Comparison of ENCODE assay signal across 9 cellular contexts in the genomic region with DNA sequence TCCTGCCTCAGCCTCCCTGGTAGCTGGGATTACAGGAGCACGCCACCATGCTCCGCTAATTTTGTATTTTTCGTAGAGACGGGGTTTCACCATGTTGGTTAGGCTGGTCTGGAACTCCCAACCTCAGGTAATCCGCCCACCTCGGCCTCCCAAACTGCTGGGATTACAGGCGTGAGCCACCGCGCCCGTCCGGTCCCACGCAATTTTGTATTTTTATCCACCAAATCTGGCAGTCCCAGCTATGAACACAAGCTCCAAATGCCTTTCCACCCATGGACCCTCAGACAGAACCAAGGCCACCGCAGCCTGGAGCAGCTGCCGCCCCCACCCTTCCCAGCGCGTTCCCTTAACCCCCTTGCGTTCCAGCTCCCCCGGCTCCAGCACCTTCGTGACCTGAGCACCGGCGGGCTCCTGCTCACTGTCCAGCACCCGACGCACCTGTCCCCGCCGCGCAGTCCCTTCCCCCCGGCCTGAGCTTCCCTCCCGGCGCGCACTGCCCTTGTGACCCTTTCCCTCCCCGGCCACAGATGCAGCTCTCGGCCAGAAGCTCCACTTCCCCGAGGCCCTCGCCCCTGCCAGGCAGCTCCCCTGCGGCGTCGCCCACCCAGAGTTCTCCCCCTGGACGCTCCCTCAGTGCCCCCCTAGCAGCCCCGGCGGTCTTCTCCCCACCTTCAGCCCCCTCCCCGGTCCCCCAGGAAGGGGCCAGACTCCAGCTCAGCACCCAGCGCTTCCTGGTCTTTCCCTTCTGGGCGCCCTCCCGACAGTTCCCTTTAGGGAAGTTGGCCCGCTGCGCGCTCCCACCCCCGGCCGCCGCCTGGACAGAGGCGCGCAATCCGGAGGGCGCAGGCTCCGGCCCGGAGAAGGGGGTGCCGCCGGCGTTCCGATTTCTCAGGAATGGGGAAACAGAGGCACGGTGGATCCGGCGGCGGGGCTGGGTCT. TPM values are rescaled to one million over a fixed set of nuclear protein-coding genes. Genes with fewer than 3 reads are reported as not detected.
DNase-seq lines count a peak whose midpoint lies in the region; ATAC-seq and TF ChIP-seq lines count a peak whose summit lies in the region.
"Had no signal": no experiment of that assay in that cellular context is flagged by ENCODE, and none has a peak within 500 bp of the region (broad histone marks: within the 10 kb centered on the region; RNA-seq: fewer than 3 reads in every experiment).

No MANE protein-coding gene starts in this region.

- H3K9me3 ChIP-seq in mesenchymal stem cell (ENCODE audit: control insufficient read depth, low read length) (no peaks in the 10 kb centered on the region), upper lobe of right lung (no peaks in the 10 kb centered on the region)

- H3K79me1 ChIP-seq in mesenchymal stem cell (replicated peaks; ENCODE audit: low read length, poor library complexity, severe bottlenecking) = no peaks in the 10 kb centered on the region

- peak; percentile 59 for DNase-seq in activated effector memory CD4-positive, alpha-beta T cell treated with anti-CD3 and anti-CD28 coated beads, Interleukin-2, amount 50 U/mL, for 16 hours
- no peak for DNase-seq in activated effector memory CD4-positive, alpha-beta T cell treated with Interleukin-2 at 50 U/mL for 16 hours
- DNase-seq in cardiac fibroblast (ENCODE audit: low read depth in 2 of 2) = no peak
- no peak for DNase-seq in mesenchymal stem cell
- DNase-seq in upper lobe of right lung = peak; percentile 80
- no peak for DNase-seq in H4 (ENCODE audit: low spot score)
- DNase-seq: SHP77 treated with DMSO at 0.1 percent for 48 hours had no signal

- H3K4me3 ChIP-seq in cardiac fibroblast (replicated peaks in 1 of 2; ENCODE audit: low read depth in 2 of 2, low read length in 2 of 2) (peak overlapping the region; percentile 14 to 21), mesenchymal stem cell (ENCODE audit: insufficient read depth in 1 of 2, low read depth in 1 of 2, low read length in 2 of 2) (peak overlapping the region; percentile 33 to 42), upper lobe of right lung (peak overlapping the region; percentile 53)

- no peak overlapping the region for H4K8ac ChIP-seq in mesenchymal stem cell (ENCODE audit: low read length)

- WGBS in mesenchymal stem cell = 20% methylated on average over 62 of the region's 64 CpGs

- no peak overlapping the region for H2BK5ac ChIP-seq in mesenchymal stem cell (ENCODE audit: low read depth, low read length, poor library complexity, severe bottlenecking)

- H3K4me2 ChIP-seq in mesenchymal stem cell (ENCODE audit: low read length, poor library complexity, severe bottlenecking) = peak overlapping the region; percentile 96

- H3K14ac ChIP-seq in mesenchymal stem cell (ENCODE audit: low read length in 2 of 2) = no peak overlapping the region

- peak; percentile 60 for ATAC-seq in upper lobe of right lung
- no peak for ATAC-seq in GM18907 (IDR thresholded peaks at IDR 0.05; ENCODE audit: unreplicated experiment)
- no peak for ATAC-seq in HG03039 (IDR thresholded peaks at IDR 0.05; ENCODE audit: unreplicated experiment)

- no peak for TF ChIP-seq CTCF in cardiac fibroblast (IDR thresholded peaks at IDR 0.05; ENCODE audit: low read depth, low read length)
- no peak for TF ChIP-seq CTCF in upper lobe of right lung (IDR thresholded peaks at IDR 0.05)

- no peak overlapping the region for H3K4ac ChIP-seq in mesenchymal stem cell (ENCODE audit: low read depth in 1 of 2, low read length in 2 of 2)

- intact Hi-C loops in upper lobe of right lung (cut with DNase I) = no loop called here

- no peak overlapping the region for H2BK120ac ChIP-seq in mesenchymal stem cell (ENCODE audit: low read depth, low read length)

- H2BK12ac ChIP-seq in mesenchymal stem cell (ENCODE audit: low read length in 2 of 2) = no peak overlapping the region

- no peak overlapping the region for H2BK15ac ChIP-seq in mesenchymal stem cell (ENCODE audit: low read depth, poor library complexity, severe bottlenecking)

- no peak overlapping the region for H2AK5ac ChIP-seq in mesenchymal stem cell (ENCODE audit: low read length, severe bottlenecking)

- H4K91ac ChIP-seq in mesenchymal stem cell (ENCODE audit: low read length) = peak overlapping the region; percentile 7

- no peak overlapping the region for H3K9ac ChIP-seq in mesenchymal stem cell (ENCODE audit: low read length)

- no peak overlapping the region for H3K23ac ChIP-seq in mesenchymal stem cell (ENCODE audit: low read length in 2 of 2)

- no peak overlapping the region for H2AFZ ChIP-seq in mesenchymal stem cell (ENCODE audit: low read depth, low read length)

- no peak overlapping the region for H3K27ac ChIP-seq in mesenchymal stem cell (ENCODE audit: low read length, poor library complexity, severe bottlenecking)
- peak overlapping the region; percentile 55 for H3K27ac ChIP-seq in upper lobe of right lung

- H3K4me1 ChIP-seq in mesenchymal stem cell (ENCODE audit: control insufficient read depth, insufficient read depth, low read depth, low read length) (peaks cover 23% of the 10 kb centered on the region), upper lobe of right lung (peaks cover 10% of the 10 kb centered on the region)

- no peaks in the 10 kb centered on the region for H3K36me3 ChIP-seq in mesenchymal stem cell (ENCODE audit: control insufficient read depth in 1 of 2, insufficient read depth in 2 of 2, low read depth in 1 of 2, low read length in 2 of 2)
- H3K36me3 ChIP-seq in upper lobe of right lung = no peaks in the 10 kb centered on the region

- no peak overlapping the region for H3K18ac ChIP-seq in mesenchymal stem cell (ENCODE audit: low read depth in 1 of 2, low read length in 2 of 2)

- H3K27me3 ChIP-seq in mesenchymal stem cell (ENCODE audit: control insufficient read depth in 1 of 2, insufficient read depth in 1 of 2, low read length in 2 of 2) (peaks cover 50 to 65% of the 10 kb centered on the region in 2 experiments), upper lobe of right lung (peaks cover 26% of the 10 kb centered on the region)

RNA-seq across cellular contexts. Expression of gene ZBED4, which starts 5.6 kb away (rescaled TPM):
- 11.3 TPM for polyA plus RNA-seq in mesenchymal stem cell (2013, experiment 1 of 2)
- polyA plus RNA-seq in mesenchymal stem cell (2013, experiment 2 of 2) = 11.2 TPM
- total RNA-seq in upper lobe of right lung = 11.8 TPM
- 5.1 and 9.1 TPM in 2 replicates for total RNA-seq in H4 (2014; rRNA removed; shearing (Covaris generic))

RNA-seq across cellular contexts. Expression of gene BRD1, which starts 20.3 kb away (rescaled TPM):
- polyA plus RNA-seq in mesenchymal stem cell (2013, experiment 1 of 2) = 10.2 TPM
- polyA plus RNA-seq in mesenchymal stem cell (2013, experiment 2 of 2) = 10.1 TPM
- 39.0 TPM for total RNA-seq in upper lobe of right lung
- total RNA-seq in H4 (2014; rRNA removed; shearing (Covaris generic)) = 7.3 and 13.9 TPM in 2 replicates

Comparison
In these comparisons a context has a peak if more than half of its experiments do, and no peak if none do; other contexts are left out.
1. DNase-seq: peak in activated effector memory CD4-positive, alpha-beta T cell treated with anti-CD3 and anti-CD28 coated beads, Interleukin-2, amount 50 U/mL, for 16 hours (single experiment) and upper lobe of right lung (single experiment); none in activated effector memory CD4-positive, alpha-beta T cell treated with Interleukin-2 at 50 U/mL for 16 hours (single experiment), cardiac fibroblast (0 of 2), mesenchymal stem cell (single experiment) and H4 (single experiment).
2. Peak in every context shown above with its lines, with median percentiles within 50 percentile points of each other: H3K4me3 ChIP-seq.